ENCODE assay signal across 1 cellular context in the genomic region with DNA sequence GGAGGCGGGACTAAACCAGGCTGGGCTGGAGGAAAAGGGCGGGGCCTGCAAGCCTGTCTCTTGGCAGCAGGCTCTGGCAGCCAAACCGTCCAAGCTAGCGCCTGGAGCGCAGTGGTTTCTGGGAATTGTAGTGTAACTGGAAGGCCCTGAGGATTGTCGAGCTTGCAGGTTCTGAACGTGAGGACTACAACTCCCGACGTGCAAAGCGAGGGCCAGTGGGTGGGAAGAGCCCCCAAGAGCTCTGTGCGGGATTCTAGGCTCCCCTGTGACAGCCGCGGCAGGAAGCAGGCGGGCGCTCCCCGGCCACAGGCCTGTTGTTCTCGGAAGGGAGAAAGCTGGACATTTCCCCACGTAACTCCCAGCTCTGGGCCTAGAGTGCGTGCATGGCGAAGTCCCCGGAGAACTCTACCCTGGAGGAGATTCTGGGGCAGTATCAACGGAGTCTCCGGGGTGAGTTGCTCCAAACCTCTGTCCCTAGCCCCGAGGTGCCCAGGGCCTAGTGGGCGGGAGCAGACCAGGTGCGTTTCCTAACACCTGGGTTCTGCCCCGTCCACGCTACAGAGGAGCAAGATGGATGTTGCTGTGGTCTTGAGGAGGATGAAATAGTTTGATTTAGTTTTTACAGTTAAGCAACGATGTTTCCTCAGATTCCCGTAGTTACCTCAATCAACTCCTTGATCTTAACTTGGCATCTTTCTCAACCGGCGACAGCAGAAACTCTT.
TF ChIP-seq lines count a peak whose summit lies in the region.

A gene (plus strand): TSS at position 251 of the 722 bp plus-strand sequence. CDS start 133 bp downstream, at position 384.

TF ChIP-seq in K562, 482 proteins besides CTCF, POLR2A, EP300 and RAD21 (continued from another document and continues in another):
- TF ChIP-seq, protein P1, sequence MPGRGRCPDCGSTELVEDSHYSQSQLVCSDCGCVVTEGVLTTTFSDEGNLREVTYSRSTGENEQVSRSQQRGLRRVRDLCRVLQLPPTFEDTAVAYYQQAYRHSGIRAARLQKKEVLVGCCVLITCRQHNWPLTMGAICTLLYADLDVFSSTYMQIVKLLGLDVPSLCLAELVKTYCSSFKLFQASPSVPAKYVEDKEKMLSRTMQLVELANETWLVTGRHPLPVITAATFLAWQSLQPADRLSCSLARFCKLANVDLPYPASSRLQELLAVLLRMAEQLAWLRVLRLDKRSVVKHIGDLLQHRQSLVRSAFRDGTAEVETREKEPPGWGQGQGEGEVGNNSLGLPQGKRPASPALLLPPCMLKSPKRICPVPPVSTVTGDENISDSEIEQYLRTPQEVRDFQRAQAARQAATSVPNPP (IDR thresholded peaks at IDR 0.05; ENCODE audit: borderline replicate concordance, insufficient read depth, insufficient read length) = no peak
- peak; percentile 48; the same call in 1 of the 2 replicates for TF ChIP-seq CBFB (CRISPR knock-in tag; IDR thresholded peaks at IDR 0.05)
- TF ChIP-seq ZNF175 (CRISPR knock-in tag; IDR thresholded peaks at IDR 0.05; ENCODE audit: low read depth) = peak; percentile 83
- TF ChIP-seq MEF2A (IDR thresholded peaks at IDR 0.05; ENCODE audit: control insufficient read depth, low read depth, low read length) = no peak
- TF ChIP-seq, protein P2, sequence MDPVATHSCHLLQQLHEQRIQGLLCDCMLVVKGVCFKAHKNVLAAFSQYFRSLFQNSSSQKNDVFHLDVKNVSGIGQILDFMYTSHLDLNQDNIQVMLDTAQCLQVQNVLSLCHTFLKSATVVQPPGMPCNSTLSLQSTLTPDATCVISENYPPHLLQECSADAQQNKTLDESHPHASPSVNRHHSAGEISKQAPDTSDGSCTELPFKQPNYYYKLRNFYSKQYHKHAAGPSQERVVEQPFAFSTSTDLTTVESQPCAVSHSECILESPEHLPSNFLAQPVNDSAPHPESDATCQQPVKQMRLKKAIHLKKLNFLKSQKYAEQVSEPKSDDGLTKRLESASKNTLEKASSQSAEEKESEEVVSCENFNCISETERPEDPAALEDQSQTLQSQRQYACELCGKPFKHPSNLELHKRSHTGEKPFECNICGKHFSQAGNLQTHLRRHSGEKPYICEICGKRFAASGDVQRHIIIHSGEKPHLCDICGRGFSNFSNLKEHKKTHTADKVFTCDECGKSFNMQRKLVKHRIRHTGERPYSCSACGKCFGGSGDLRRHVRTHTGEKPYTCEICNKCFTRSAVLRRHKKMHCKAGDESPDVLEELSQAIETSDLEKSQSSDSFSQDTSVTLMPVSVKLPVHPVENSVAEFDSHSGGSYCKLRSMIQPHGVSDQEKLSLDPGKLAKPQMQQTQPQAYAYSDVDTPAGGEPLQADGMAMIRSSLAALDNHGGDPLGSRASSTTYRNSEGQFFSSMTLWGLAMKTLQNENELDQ (CRISPR knock-in tag; IDR thresholded peaks at IDR 0.05; ENCODE audit: borderline replicate concordance) = no peak
- TF ChIP-seq, protein P3, sequence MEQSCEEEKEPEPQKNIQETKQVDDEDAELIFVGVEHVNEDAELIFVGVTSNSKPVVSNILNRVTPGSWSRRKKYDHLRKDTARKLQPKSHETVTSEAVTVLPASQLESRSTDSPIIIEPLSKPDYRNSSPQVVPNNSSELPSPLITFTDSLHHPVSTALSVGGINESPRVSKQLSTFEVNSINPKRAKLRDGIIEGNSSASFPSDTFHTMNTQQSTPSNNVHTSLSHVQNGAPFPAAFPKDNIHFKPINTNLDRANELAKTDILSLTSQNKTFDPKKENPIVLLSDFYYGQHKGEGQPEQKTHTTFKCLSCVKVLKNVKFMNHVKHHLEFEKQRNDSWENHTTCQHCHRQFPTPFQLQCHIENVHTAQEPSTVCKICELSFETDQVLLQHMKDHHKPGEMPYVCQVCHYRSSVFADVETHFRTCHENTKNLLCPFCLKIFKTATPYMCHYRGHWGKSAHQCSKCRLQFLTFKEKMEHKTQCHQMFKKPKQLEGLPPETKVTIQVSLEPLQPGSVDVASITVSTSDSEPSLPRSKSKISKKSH (CRISPR knock-in tag; IDR thresholded peaks at IDR 0.05) = no peak
- TF ChIP-seq MTA3 (IDR thresholded peaks at IDR 0.05; ENCODE audit: borderline replicate concordance) = peak; percentile 66; the same call in 1 of the 2 replicates
- peak; percentile 70; the same call in 1 of the 2 replicates for TF ChIP-seq ZNF77 (CRISPR knock-in tag; IDR thresholded peaks at IDR 0.05)
- TF ChIP-seq CHCHD3 (CRISPR knock-in tag; IDR thresholded peaks at IDR 0.05) = peak; percentile 91; the same call in 1 of the 2 replicates
- TF ChIP-seq MAFF (IDR thresholded peaks at IDR 0.05; ENCODE audit: low read length) = peak; percentile 37; the same call in 1 of the 2 replicates
- no peak for TF ChIP-seq CAMTA2 (CRISPR knock-in tag; conservative IDR thresholded peaks at IDR 0.05)
- TF ChIP-seq, protein P4, sequence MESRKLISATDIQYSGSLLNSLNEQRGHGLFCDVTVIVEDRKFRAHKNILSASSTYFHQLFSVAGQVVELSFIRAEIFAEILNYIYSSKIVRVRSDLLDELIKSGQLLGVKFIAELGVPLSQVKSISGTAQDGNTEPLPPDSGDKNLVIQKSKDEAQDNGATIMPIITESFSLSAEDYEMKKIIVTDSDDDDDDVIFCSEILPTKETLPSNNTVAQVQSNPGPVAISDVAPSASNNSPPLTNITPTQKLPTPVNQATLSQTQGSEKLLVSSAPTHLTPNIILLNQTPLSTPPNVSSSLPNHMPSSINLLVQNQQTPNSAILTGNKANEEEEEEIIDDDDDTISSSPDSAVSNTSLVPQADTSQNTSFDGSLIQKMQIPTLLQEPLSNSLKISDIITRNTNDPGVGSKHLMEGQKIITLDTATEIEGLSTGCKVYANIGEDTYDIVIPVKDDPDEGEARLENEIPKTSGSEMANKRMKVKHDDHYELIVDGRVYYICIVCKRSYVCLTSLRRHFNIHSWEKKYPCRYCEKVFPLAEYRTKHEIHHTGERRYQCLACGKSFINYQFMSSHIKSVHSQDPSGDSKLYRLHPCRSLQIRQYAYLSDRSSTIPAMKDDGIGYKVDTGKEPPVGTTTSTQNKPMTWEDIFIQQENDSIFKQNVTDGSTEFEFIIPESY (CRISPR knock-in tag; IDR thresholded peaks at IDR 0.05) = peak; percentile 52
- TF ChIP-seq, protein P5, sequence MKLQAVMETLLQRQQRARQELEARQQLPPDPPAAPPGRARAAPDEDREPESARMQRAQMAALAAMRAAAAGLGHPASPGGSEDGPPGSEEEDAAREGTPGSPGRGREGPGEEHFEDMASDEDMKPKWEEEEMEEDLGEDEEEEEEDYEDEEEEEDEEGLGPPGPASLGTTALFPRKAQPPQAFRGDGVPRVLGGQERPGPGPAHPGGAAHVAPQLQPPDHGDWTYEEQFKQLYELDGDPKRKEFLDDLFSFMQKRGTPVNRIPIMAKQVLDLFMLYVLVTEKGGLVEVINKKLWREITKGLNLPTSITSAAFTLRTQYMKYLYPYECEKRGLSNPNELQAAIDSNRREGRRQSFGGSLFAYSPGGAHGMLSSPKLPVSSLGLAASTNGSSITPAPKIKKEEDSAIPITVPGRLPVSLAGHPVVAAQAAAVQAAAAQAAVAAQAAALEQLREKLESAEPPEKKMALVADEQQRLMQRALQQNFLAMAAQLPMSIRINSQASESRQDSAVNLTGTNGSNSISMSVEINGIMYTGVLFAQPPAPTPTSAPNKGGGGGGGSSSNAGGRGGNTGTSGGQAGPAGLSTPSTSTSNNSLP (IDR thresholded peaks at IDR 0.05; ENCODE audit: borderline replicate concordance, low read depth, low read length) = no peak
- TF ChIP-seq ZNF143 (CRISPR knock-in tag; IDR thresholded peaks at IDR 0.05) = peak; percentile 91
- TF ChIP-seq SREBF1 (IDR thresholded peaks at IDR 0.05; ENCODE audit: borderline replicate concordance, low read depth, low read length) = no peak
- no peak for TF ChIP-seq FOXM1 (IDR thresholded peaks at IDR 0.05; ENCODE audit: low read depth)
- no peak for TF ChIP-seq FOXM1 (CRISPR knock-in tag; IDR thresholded peaks at IDR 0.05; ENCODE audit: low read depth)
- no peak for TF ChIP-seq SIN3B (IDR thresholded peaks at IDR 0.05; ENCODE audit: low read depth)
- TF ChIP-seq, protein P6, sequence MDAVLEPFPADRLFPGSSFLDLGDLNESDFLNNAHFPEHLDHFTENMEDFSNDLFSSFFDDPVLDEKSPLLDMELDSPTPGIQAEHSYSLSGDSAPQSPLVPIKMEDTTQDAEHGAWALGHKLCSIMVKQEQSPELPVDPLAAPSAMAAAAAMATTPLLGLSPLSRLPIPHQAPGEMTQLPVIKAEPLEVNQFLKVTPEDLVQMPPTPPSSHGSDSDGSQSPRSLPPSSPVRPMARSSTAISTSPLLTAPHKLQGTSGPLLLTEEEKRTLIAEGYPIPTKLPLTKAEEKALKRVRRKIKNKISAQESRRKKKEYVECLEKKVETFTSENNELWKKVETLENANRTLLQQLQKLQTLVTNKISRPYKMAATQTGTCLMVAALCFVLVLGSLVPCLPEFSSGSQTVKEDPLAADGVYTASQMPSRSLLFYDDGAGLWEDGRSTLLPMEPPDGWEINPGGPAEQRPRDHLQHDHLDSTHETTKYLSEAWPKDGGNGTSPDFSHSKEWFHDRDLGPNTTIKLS (IDR thresholded peaks at IDR 0.05; ENCODE audit: borderline replicate concordance, low read depth) = peak; percentile 79; the same call in 1 of the 2 replicates
- TF ChIP-seq, protein P7, sequence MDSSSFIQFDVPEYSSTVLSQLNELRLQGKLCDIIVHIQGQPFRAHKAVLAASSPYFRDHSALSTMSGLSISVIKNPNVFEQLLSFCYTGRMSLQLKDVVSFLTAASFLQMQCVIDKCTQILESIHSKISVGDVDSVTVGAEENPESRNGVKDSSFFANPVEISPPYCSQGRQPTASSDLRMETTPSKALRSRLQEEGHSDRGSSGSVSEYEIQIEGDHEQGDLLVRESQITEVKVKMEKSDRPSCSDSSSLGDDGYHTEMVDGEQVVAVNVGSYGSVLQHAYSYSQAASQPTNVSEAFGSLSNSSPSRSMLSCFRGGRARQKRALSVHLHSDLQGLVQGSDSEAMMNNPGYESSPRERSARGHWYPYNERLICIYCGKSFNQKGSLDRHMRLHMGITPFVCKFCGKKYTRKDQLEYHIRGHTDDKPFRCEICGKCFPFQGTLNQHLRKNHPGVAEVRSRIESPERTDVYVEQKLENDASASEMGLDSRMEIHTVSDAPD (CRISPR knock-in tag; IDR thresholded peaks at IDR 0.05) = no peak
- no peak for TF ChIP-seq MIER1 (IDR thresholded peaks at IDR 0.05; ENCODE audit: low read depth)
- TF ChIP-seq DDX20 (tag; IDR thresholded peaks at IDR 0.05; ENCODE audit: low read depth) = no peak
- TF ChIP-seq YY1 (IDR thresholded peaks at IDR 0.05; ENCODE audit: borderline replicate concordance in 1 of 3, control insufficient read depth in 1 of 3, extremely low read depth in 1 of 3, insufficient read depth in 3 of 3, insufficient read length in 1 of 3, insufficient replicate concordance in 2 of 3, low read depth in 1 of 3, low read length in 2 of 3) = peak in 1 of 3 experiments; percentile 73
- no peak for TF ChIP-seq RFX7 (CRISPR knock-in tag; IDR thresholded peaks at IDR 0.05)
- no peak for TF ChIP-seq ILF3 (IDR thresholded peaks at IDR 0.05; ENCODE audit: borderline replicate concordance)
- TF ChIP-seq SRSF3 (IDR thresholded peaks at IDR 0.05; ENCODE audit: insufficient read depth, low read length) = no peak
- no peak for TF ChIP-seq ZNF134 (CRISPR knock-in tag; conservative IDR thresholded peaks at IDR 0.05)
- 0 out of 2 replicates have a peak, but pooled peaks have one; percentile 70 for TF ChIP-seq HMG20B (CRISPR knock-in tag; IDR thresholded peaks at IDR 0.05)
- peak; percentile 80; the same call in 1 of the 2 replicates for TF ChIP-seq ZNF644 (tag; IDR thresholded peaks at IDR 0.05; ENCODE audit: low read depth)
- TF ChIP-seq RHOXF2B (CRISPR knock-in tag; conservative IDR thresholded peaks at IDR 0.05) = no peak
- TF ChIP-seq, protein P8, sequence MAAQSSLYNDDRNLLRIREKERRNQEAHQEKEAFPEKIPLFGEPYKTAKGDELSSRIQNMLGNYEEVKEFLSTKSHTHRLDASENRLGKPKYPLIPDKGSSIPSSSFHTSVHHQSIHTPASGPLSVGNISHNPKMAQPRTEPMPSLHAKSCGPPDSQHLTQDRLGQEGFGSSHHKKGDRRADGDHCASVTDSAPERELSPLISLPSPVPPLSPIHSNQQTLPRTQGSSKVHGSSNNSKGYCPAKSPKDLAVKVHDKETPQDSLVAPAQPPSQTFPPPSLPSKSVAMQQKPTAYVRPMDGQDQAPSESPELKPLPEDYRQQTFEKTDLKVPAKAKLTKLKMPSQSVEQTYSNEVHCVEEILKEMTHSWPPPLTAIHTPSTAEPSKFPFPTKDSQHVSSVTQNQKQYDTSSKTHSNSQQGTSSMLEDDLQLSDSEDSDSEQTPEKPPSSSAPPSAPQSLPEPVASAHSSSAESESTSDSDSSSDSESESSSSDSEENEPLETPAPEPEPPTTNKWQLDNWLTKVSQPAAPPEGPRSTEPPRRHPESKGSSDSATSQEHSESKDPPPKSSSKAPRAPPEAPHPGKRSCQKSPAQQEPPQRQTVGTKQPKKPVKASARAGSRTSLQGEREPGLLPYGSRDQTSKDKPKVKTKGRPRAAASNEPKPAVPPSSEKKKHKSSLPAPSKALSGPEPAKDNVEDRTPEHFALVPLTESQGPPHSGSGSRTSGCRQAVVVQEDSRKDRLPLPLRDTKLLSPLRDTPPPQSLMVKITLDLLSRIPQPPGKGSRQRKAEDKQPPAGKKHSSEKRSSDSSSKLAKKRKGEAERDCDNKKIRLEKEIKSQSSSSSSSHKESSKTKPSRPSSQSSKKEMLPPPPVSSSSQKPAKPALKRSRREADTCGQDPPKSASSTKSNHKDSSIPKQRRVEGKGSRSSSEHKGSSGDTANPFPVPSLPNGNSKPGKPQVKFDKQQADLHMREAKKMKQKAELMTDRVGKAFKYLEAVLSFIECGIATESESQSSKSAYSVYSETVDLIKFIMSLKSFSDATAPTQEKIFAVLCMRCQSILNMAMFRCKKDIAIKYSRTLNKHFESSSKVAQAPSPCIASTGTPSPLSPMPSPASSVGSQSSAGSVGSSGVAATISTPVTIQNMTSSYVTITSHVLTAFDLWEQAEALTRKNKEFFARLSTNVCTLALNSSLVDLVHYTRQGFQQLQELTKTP (IDR thresholded peaks at IDR 0.05; ENCODE audit: low read depth in 1 of 2, partially characterized antibody in 2 of 2) = peak in 1 of 2 experiments; percentile 98
- TF ChIP-seq POLR2AphosphoS2 (IDR thresholded peaks at IDR 0.05; ENCODE audit: low read length) = peak; percentile 43; the same call in 1 of the 2 replicates
- TF ChIP-seq ZNF707 (CRISPR knock-in tag; conservative IDR thresholded peaks at IDR 0.05) = 0 out of 2 replicates have a peak, but pooled peaks have one; percentile 14
- TF ChIP-seq, protein P9, sequence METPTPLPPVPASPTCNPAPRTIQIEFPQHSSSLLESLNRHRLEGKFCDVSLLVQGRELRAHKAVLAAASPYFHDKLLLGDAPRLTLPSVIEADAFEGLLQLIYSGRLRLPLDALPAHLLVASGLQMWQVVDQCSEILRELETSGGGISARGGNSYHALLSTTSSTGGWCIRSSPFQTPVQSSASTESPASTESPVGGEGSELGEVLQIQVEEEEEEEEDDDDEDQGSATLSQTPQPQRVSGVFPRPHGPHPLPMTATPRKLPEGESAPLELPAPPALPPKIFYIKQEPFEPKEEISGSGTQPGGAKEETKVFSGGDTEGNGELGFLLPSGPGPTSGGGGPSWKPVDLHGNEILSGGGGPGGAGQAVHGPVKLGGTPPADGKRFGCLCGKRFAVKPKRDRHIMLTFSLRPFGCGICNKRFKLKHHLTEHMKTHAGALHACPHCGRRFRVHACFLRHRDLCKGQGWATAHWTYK (CRISPR knock-in tag; IDR thresholded peaks at IDR 0.05) = peak; percentile 77
- no peak for TF ChIP-seq HSF4 (CRISPR knock-in tag; IDR thresholded peaks at IDR 0.05; ENCODE audit: borderline replicate concordance)
- peak; percentile 87; the same call in 1 of the 2 replicates for TF ChIP-seq NFRKB (IDR thresholded peaks at IDR 0.05; ENCODE audit: low read depth)
- no peak for TF ChIP-seq NR2C1 (IDR thresholded peaks at IDR 0.05)
- TF ChIP-seq NR2C1 (tag; IDR thresholded peaks at IDR 0.05) = peak; percentile 47
- no peak; the same call in 1 of the 2 replicates for TF ChIP-seq ZNF263 (CRISPR knock-in tag; IDR thresholded peaks at IDR 0.05; ENCODE audit: borderline replicate concordance)
